ENCODE assay signal across 28 cellular contexts in genomic region chr11:74288911-74289310, GRCh38. TPM values are rescaled to one million over a fixed set of nuclear protein-coding genes. Genes with fewer than 3 reads are reported as not detected.
A peak's percentile ranks its signal among the peaks of the same experiment; 100 is the strongest.
DNase-seq lines count a peak whose midpoint lies in the region; ATAC-seq and TF ChIP-seq lines count a peak whose summit lies in the region.
"Had no signal": no experiment of that assay in that cellular context is flagged by ENCODE, and none has a peak within 500 bp of the region (broad histone marks: within the 10 kb centered on the region; RNA-seq: fewer than 3 reads in every experiment).

No MANE protein-coding gene starts in this region.

- H3F3A ChIP-seq in GM23248 (ENCODE audit: insufficient read depth), result peaks cover 15% of the 10 kb centered on the region

- ATAC-seq in stimulated activated naive B cell treated with anti-CD40 and anti-IgM and Interleukin-4, amounts not matched to agents 10 μg/mL and 1 μg/mL and 100 μg/mL, for 72 hours (replicated peaks), result peak; percentile 41 to 65
- ATAC-seq: HepG2; naive thymus-derived CD8-positive, alpha-beta T cell had no signal

- TF ChIP-seq CTCF in VCaP (conservative IDR thresholded peaks at IDR 0.05) (no peak), fibroblast of the aortic adventitia (IDR thresholded peaks at IDR 0.05; ENCODE audit: insufficient read depth, low read length) (no peak)

- peaks cover 15% of the 10 kb centered on the region for H3K4me1 ChIP-seq in GM23248 (ENCODE audit: insufficient read depth)
- H3K4me1 ChIP-seq: colonic mucosa, HAP-1 had no signal

- H2AFZ ChIP-seq in GM23248, result no peak overlapping the region

- DNase-seq in GM23248 (no peak), fibroblast of the aortic adventitia (ENCODE audit: low read depth) (peak; percentile 75), NCI-H446 (lab: John Stamatoyannopoulos, UW) (no peak)
- DNase-seq in stimulated activated naive B cell treated with anti-CD40 and anti-IgM and Interleukin-4, amounts not matched to agents 10 μg/mL and 1 μg/mL and 100 μg/mL, for 72 hours, result no peak
- DNase-seq in activated T-cell treated with anti-CD3 and anti-CD28 coated beads, Interleukin-2, amount 50 U/mL, for 1 hour, result no peak
- DNase-seq in stimulated activated CD4-positive, alpha-beta T cell treated with anti-CD3 and anti-CD28 coated beads, Interleukin-15, amount 100 ng/mL, for 24 hours, result no peak
- DNase-seq: activated CD8-positive, alpha-beta T cell treated with anti-CD3 and anti-CD28 coated beads for 36 hours; amygdala; colonic mucosa; effector CD8-positive, alpha-beta T cell; foreskin melanocyte; heart right ventricle; Kasumi-1; kidney; naive thymus-derived CD8-positive, alpha-beta T cell; NCI-H1417 treated with DMSO at 0.1 percent for 48 hours; NCI-H2081 treated with DMSO at 0.1 percent for 48 hours; NCI-H82; sigmoid colon; transverse colon had no signal

- H3K9me3 Mint-ChIP-seq in stimulated activated naive B cell treated with anti-CD40 and anti-IgM and Interleukin-4, amounts not matched to agents 10 μg/mL and 1 μg/mL and 100 μg/mL, for 72 hours, result no peaks in the 10 kb centered on the region
- H3K9me3 Mint-ChIP-seq: activated CD8-positive, alpha-beta T cell treated with anti-CD3 and anti-CD28 coated beads for 36 hours; activated naive CD4-positive, alpha-beta T cell treated with anti-CD3 and anti-CD28 coated beads, Interleukin-2, amount 50 U/mL, for 24 hours; stimulated activated effector memory CD8-positive, alpha-beta T cell treated with anti-CD3 and anti-CD28 coated beads, Interleukin-12 subunit alpha, Interleukin-12 subunit beta, amount 100 ng/mL, for 72 hours; T-helper 1 cell treated with Interleukin-12 subunit alpha and Interleukin-12 subunit beta and Interleukin-4 antibody, amounts not matched to agents 30 μg/mL and 1 μg/mL, for 36 hours had no signal

- WGBS in GM23248 (ENCODE audit: low coverage in 1 of 2, low lambda C conversion rate in 2 of 2, missing lambda C conversion rate in 2 of 2), 2 experiments, result 73 to 82% methylated on average over 4 of the region's 4 CpGs

- H3K27ac Mint-ChIP-seq in stimulated activated naive B cell treated with anti-CD40 and anti-IgM and Interleukin-4, amounts not matched to agents 10 μg/mL and 1 μg/mL and 100 μg/mL, for 72 hours, result no peak overlapping the region
- H3K27ac Mint-ChIP-seq: activated CD8-positive, alpha-beta T cell treated with anti-CD3 and anti-CD28 coated beads for 36 hours; activated naive CD4-positive, alpha-beta T cell treated with anti-CD3 and anti-CD28 coated beads, Interleukin-2, amount 50 U/mL, for 24 hours; naive thymus-derived CD8-positive, alpha-beta T cell; T-helper 1 cell treated with Interleukin-12 subunit alpha and Interleukin-12 subunit beta and Interleukin-4 antibody, amounts not matched to agents 30 μg/mL and 1 μg/mL, for 36 hours had no signal

- H3K4me3 Mint-ChIP-seq in stimulated activated naive B cell treated with anti-CD40 and anti-IgM and Interleukin-4, amounts not matched to agents 10 μg/mL and 1 μg/mL and 100 μg/mL, for 72 hours, result no peak overlapping the region
- H3K4me3 Mint-ChIP-seq: activated CD8-positive, alpha-beta T cell treated with anti-CD3 and anti-CD28 coated beads for 36 hours; activated naive CD4-positive, alpha-beta T cell treated with anti-CD3 and anti-CD28 coated beads, Interleukin-2, amount 50 U/mL, for 24 hours; CD14-positive monocyte; naive thymus-derived CD8-positive, alpha-beta T cell; stimulated activated effector memory CD8-positive, alpha-beta T cell treated with anti-CD3 and anti-CD28 coated beads, Interleukin-12 subunit alpha, Interleukin-12 subunit beta, amount 100 ng/mL, for 72 hours; T-helper 1 cell treated with Interleukin-12 subunit alpha and Interleukin-12 subunit beta and Interleukin-4 antibody, amounts not matched to agents 30 μg/mL and 1 μg/mL, for 36 hours had no signal

- H3K4me3 ChIP-seq in GM23248 (no peak overlapping the region), fibroblast of the aortic adventitia (ENCODE audit: low read depth, low read length) (no peak overlapping the region)
- H3K4me3 ChIP-seq: colonic mucosa, HAP-1, heart right ventricle, sigmoid colon, SK-N-MC, transverse colon had no signal

- no peaks in the 10 kb centered on the region for H3K36me3 ChIP-seq in GM23248 (ENCODE audit: low read depth)
- H3K36me3 ChIP-seq: colonic mucosa, HAP-1, sigmoid colon, transverse colon had no signal

- H3K27ac ChIP-seq in GM23248 (peak overlapping the region; percentile 85), VCaP (peak overlapping the region; percentile 8; the same call in 1 of the 2 replicates)
- H3K27ac ChIP-seq: colonic mucosa, heart right ventricle, SK-N-MC had no signal

- no peak overlapping the region for H3K9ac ChIP-seq in GM23248

- in situ Hi-C loops in GM23248 (cut with MboI), result no loop called here

- H3K9me3 ChIP-seq in GM23248 (ENCODE audit: low read depth), result no peaks in the 10 kb centered on the region
- H3K9me3 ChIP-seq: colonic mucosa, HAP-1, heart right ventricle, sigmoid colon, transverse colon had no signal

- no peaks in the 10 kb centered on the region for H3K36me3 Mint-ChIP-seq in stimulated activated naive B cell treated with anti-CD40 and anti-IgM and Interleukin-4, amounts not matched to agents 10 μg/mL and 1 μg/mL and 100 μg/mL, for 72 hours
- H3K36me3 Mint-ChIP-seq: activated naive CD4-positive, alpha-beta T cell treated with anti-CD3 and anti-CD28 coated beads, Interleukin-2, amount 50 U/mL, for 24 hours; CD14-positive monocyte; naive thymus-derived CD8-positive, alpha-beta T cell; stimulated activated effector memory CD8-positive, alpha-beta T cell treated with anti-CD3 and anti-CD28 coated beads, Interleukin-12 subunit alpha, Interleukin-12 subunit beta, amount 100 ng/mL, for 72 hours had no signal

- H3K27me3 Mint-ChIP-seq in stimulated activated naive B cell treated with anti-CD40 and anti-IgM and Interleukin-4, amounts not matched to agents 10 μg/mL and 1 μg/mL and 100 μg/mL, for 72 hours, result peaks cover 24 to 44% of the 10 kb centered on the region in 2 donors

- H3K27me3 ChIP-seq in GM23248 (replicated peaks; ENCODE audit: insufficient read depth), result no peaks in the 10 kb centered on the region
- H3K27me3 ChIP-seq: colonic mucosa, heart right ventricle, sigmoid colon, transverse colon had no signal

- H3K4me1 Mint-ChIP-seq in stimulated activated naive B cell treated with anti-CD40 and anti-IgM and Interleukin-4, amounts not matched to agents 10 μg/mL and 1 μg/mL and 100 μg/mL, for 72 hours, result peaks cover 0 to 5% of the 10 kb centered on the region in 2 donors
- H3K4me1 Mint-ChIP-seq: CD14-positive monocyte; stimulated activated effector memory CD8-positive, alpha-beta T cell treated with anti-CD3 and anti-CD28 coated beads, Interleukin-12 subunit alpha, Interleukin-12 subunit beta, amount 100 ng/mL, for 72 hours had no signal

- H3K79me2 ChIP-seq in GM23248 (ENCODE audit: insufficient read depth), result no peaks in the 10 kb centered on the region

- no peaks in the 10 kb centered on the region for H4K20me1 ChIP-seq in GM23248 (ENCODE audit: insufficient read depth)

- H3K4me2 ChIP-seq in GM23248 (ENCODE audit: unreplicated experiment), result no peak overlapping the region

- H3K9me2 ChIP-seq in GM23248 (ENCODE audit: insufficient read depth), result no peaks in the 10 kb centered on the region

RNA-seq across cellular contexts. Expression of gene P4HA3, which starts 22.5 kb away (rescaled TPM):
- total RNA-seq in GM23248 (2014; rRNA removed; shearing (Covaris generic)), result 24.3 and 26.4 TPM in 2 replicates
- 30.6 and 34.8 TPM in 2 replicates for polyA plus RNA-seq in GM23248 (2016; fragmentation: Nextera tagmentation; extraction: Ambion mirVana)
- 1.9 and 4.4 TPM in 2 replicates for total RNA-seq in fibroblast of the aortic adventitia (ENCODE audit: low replicate concordance)
- total RNA-seq: activated CD8-positive, alpha-beta T cell treated with anti-CD3 and anti-CD28 coated beads for 36 hours; HepG2; naive thymus-derived CD8-positive, alpha-beta T cell had no signal
- polyA plus RNA-seq: CD14-positive monocyte; HepG2; naive thymus-derived CD8-positive, alpha-beta T cell had no signal
